ENCODE assay signal across 29 cellular contexts in genomic region chr11:112617977-112618829, GRCh38.
DNase-seq lines count a peak whose midpoint lies in the region; ATAC-seq and TF ChIP-seq lines count a peak whose summit lies in the region.
"Had no signal": no experiment of that assay in that cellular context is flagged by ENCODE, and none has a peak within 500 bp of the region (broad histone marks: within the 10 kb centered on the region; RNA-seq: fewer than 3 reads in every experiment).

No MANE protein-coding gene starts in this region.

- H3K36me3 ChIP-seq in HEK293 (ENCODE audit: control insufficient read depth in 2 of 2, insufficient read depth in 1 of 2, low read length in 2 of 2) (no peaks in the 10 kb centered on the region), endodermal cell (ENCODE audit: control insufficient read depth, insufficient read depth, low read length) (no peaks in the 10 kb centered on the region), hepatocyte (replicated peaks; ENCODE audit: insufficient read depth, low read depth) (no peaks in the 10 kb centered on the region)
- H3K36me3 ChIP-seq: HAP-1 had no signal

- no peaks in the 10 kb centered on the region for H4K20me1 ChIP-seq in hepatocyte (ENCODE audit: insufficient read depth, poor library complexity, severe bottlenecking)

- H3K27me3 Mint-ChIP-seq in CD14-positive monocyte (ENCODE audit: low read depth in 3 of 3) = no peaks in the 10 kb centered on the region
- no peaks in the 10 kb centered on the region for H3K27me3 Mint-ChIP-seq in endodermal cell (ENCODE audit: insufficient read depth)
- H3K27me3 Mint-ChIP-seq in nephron progenitor cell (ENCODE audit: low read depth, poor library complexity) = peaks cover 7% of the 10 kb centered on the region

- no peaks in the 10 kb centered on the region for H3K4me1 ChIP-seq in HEK293 (ENCODE audit: control insufficient read depth, insufficient read depth, low read length)
- H3K4me1 ChIP-seq in endodermal cell (ENCODE audit: control insufficient read depth, insufficient read depth, low read length) = no peaks in the 10 kb centered on the region
- peaks cover 3% of the 10 kb centered on the region for H3K4me1 ChIP-seq in hepatocyte (ENCODE audit: insufficient read depth)
- H3K4me1 ChIP-seq: HAP-1 had no signal

- peaks cover 2 to 12% of the 10 kb centered on the region in 2 donors for H3K36me3 Mint-ChIP-seq in CD14-positive monocyte
- no peaks in the 10 kb centered on the region for H3K36me3 Mint-ChIP-seq in endodermal cell (ENCODE audit: low read depth)
- H3K36me3 Mint-ChIP-seq in nephron progenitor cell (ENCODE audit: low read depth) = no peaks in the 10 kb centered on the region
- H3K36me3 Mint-ChIP-seq: CD8-positive, alpha-beta T cell had no signal

- 83 to 90% methylated on average over 5 to 13 of the region's 13 CpGs for WGBS in endodermal cell (ENCODE audit: insufficient coverage in 1 of 2, insufficient read length in 1 of 2), 2 experiments
- WGBS in hepatocyte (ENCODE audit: low lambda C conversion rate, missing lambda C conversion rate) = 81% methylated on average over 13 of the region's 13 CpGs

- H3K4me3 ChIP-seq in HEK293 (ENCODE audit: low read depth, low read length) (no peak overlapping the region), endodermal cell (ENCODE audit: low read length) (no peak overlapping the region), hepatocyte (no peak overlapping the region)
- H3K4me3 ChIP-seq: A549, GM23248, HAP-1, SK-N-MC had no signal

- H3K27ac Mint-ChIP-seq in CD14-positive monocyte = peak overlapping the region in 6 of 7 donors; percentile 86 to 97 (median 96)
- H3K27ac Mint-ChIP-seq in endodermal cell = no peak overlapping the region
- H3K27ac Mint-ChIP-seq in nephron progenitor cell = peak overlapping the region; percentile 11
- H3K27ac Mint-ChIP-seq: CD8-positive, alpha-beta T cell had no signal

- H3K4me2 ChIP-seq in hepatocyte = no peak overlapping the region
- H3K4me2 ChIP-seq: A549 had no signal

- intact Hi-C loops in CD14-positive monocyte (cut with micrococcal nuclease) = no loop called here

- H3K27me3 ChIP-seq in endodermal cell (ENCODE audit: control insufficient read depth, insufficient read depth, low read length, poor library complexity, severe bottlenecking) (no peaks in the 10 kb centered on the region), hepatocyte (no peaks in the 10 kb centered on the region)

- CTCF ChIA-PET in HEK293 (lab: Yijun Ruan, JAX) = no interaction called here

- ATAC-seq in GM18498 (IDR thresholded peaks at IDR 0.05; ENCODE audit: unreplicated experiment) = no peak
- ATAC-seq in HG02970 (IDR thresholded peaks at IDR 0.05; ENCODE audit: low FRiP score, unreplicated experiment) = no peak
- ATAC-seq: A549; CD8-positive, alpha-beta T cell had no signal

- H3K4me1 Mint-ChIP-seq in CD14-positive monocyte (peaks cover 77% of the 10 kb centered on the region), endodermal cell (peaks cover 10% of the 10 kb centered on the region), nephron progenitor cell (peaks cover 62% of the 10 kb centered on the region)

- no peak overlapping the region for H2AFZ ChIP-seq in hepatocyte
- H2AFZ ChIP-seq: GM23248 had no signal

- H3K27ac ChIP-seq in HEK293 (ENCODE audit: extremely low read depth, low read depth, low read length) = no peak overlapping the region
- H3K27ac ChIP-seq in endodermal cell (ENCODE audit: low read depth, low read length) = no peak overlapping the region
- H3K27ac ChIP-seq in hepatocyte = no peak overlapping the region
- H3K27ac ChIP-seq: A549, GM23248, HL-60, SK-N-MC had no signal

- no peak overlapping the region for H3K9ac ChIP-seq in endodermal cell (ENCODE audit: extremely low read depth, low read length, poor library complexity, severe bottlenecking)
- H3K9ac ChIP-seq: GM23248 had no signal

- H3K9me2 ChIP-seq in hepatocyte (replicated peaks; ENCODE audit: insufficient read depth) = no peaks in the 10 kb centered on the region

- TF ChIP-seq CTCF in CD14-positive monocyte (IDR thresholded peaks at IDR 0.05) (no peak), HEK293 (tag by site-specific recombination; IDR thresholded peaks at IDR 0.05) (no peak), endodermal cell (conservative IDR thresholded peaks at IDR 0.05) (no peak), nephron progenitor cell (IDR thresholded peaks at IDR 0.05) (no peak), hepatocyte (IDR thresholded peaks at IDR 0.05; ENCODE audit: poor library complexity) (no peak)

- H3K9me3 Mint-ChIP-seq in CD14-positive monocyte = peaks cover 0 to 2% (median 0%) of the 10 kb centered on the region in 7 donors
- H3K9me3 Mint-ChIP-seq in endodermal cell = peaks cover 2% of the 10 kb centered on the region
- peaks cover 10% of the 10 kb centered on the region for H3K9me3 Mint-ChIP-seq in nephron progenitor cell
- H3K9me3 Mint-ChIP-seq: CD8-positive, alpha-beta T cell had no signal

- H3K79me2 ChIP-seq in hepatocyte = no peaks in the 10 kb centered on the region

- H3K4me3 Mint-ChIP-seq in CD14-positive monocyte (no peak overlapping the region), endodermal cell (no peak overlapping the region), nephron progenitor cell (no peak overlapping the region)
- H3K4me3 Mint-ChIP-seq: CD8-positive, alpha-beta T cell had no signal

- POLR2A ChIA-PET in HEK293 (lab: Yijun Ruan, JAX) = interaction anchor here (0.7 kb wide), 1 partner anchor 9 kb away, joined by 3 read pairs; no protein-coding TSS in a partner anchor

- DNase-seq in CD14-positive monocyte (ENCODE audit: low spot score) (no peak), endodermal cell (peak; percentile 59), nephron progenitor cell (no peak), HUDEP-2 (lab: John Stamatoyannopoulos, UW; ENCODE audit: unreplicated experiment in 76 of 76) (no peak), hepatocyte (ENCODE audit: low spot score) (no peak)
- DNase-seq: AML-193; C1 segment of cervical spinal cord; Calu3; CD8-positive, alpha-beta T cell; DMS153; DND-41; GM23248; Karpas-422; MV-4-11; NCI-H1105; NCI-H1436 treated with DMSO at 0.1 percent for 48 hours; NCI-H187 treated with DMSO at 0.1 percent for 48 hours; NCI-H2107; NCI-H226; NCI-H524; NCI-H774; SIG-M5 had no signal

- H3K9me3 ChIP-seq in HEK293 (ENCODE audit: control insufficient read depth, insufficient read depth, low read depth, low read length) (no peaks in the 10 kb centered on the region), endodermal cell (ENCODE audit: control insufficient read depth, low read length) (no peaks in the 10 kb centered on the region), hepatocyte (ENCODE audit: low read depth) (no peaks in the 10 kb centered on the region)
- H3K9me3 ChIP-seq: A549, HAP-1 had no signal

TF ChIP-seq in HEK293, 187 proteins besides CTCF, POLR2A, EP300 and RAD21:
- TF ChIP-seq ZNF132 (tag by site-specific recombination; IDR thresholded peaks at IDR 0.05; ENCODE audit: borderline replicate concordance) = no peak
- TF ChIP-seq GLIS1 (tag by site-specific recombination; IDR thresholded peaks at IDR 0.05) = peak; percentile 84
